ENCODE assay signal across 1 cellular context in genomic region chr6:139485742-139486475, GRCh38.
TF ChIP-seq lines count a peak whose summit lies in the region.

No MANE protein-coding gene starts in this region.

TF ChIP-seq in HepG2, 621 proteins besides CTCF, POLR2A, EP300 and RAD21 (continued from another document):
- no peak for TF ChIP-seq CSRNP1 (CRISPR knock-in tag; IDR thresholded peaks at IDR 0.05)
- no peak for TF ChIP-seq XBP1 (CRISPR knock-in tag; IDR thresholded peaks at IDR 0.05)
- no peak for TF ChIP-seq ZMYM4 (CRISPR knock-in tag; IDR thresholded peaks at IDR 0.05)
- no peak for TF ChIP-seq KDM4B (CRISPR knock-in tag; IDR thresholded peaks at IDR 0.05)
- TF ChIP-seq THAP11 (CRISPR knock-in tag; IDR thresholded peaks at IDR 0.05) = no peak
- TF ChIP-seq ZNF776 (CRISPR knock-in tag; IDR thresholded peaks at IDR 0.05) = no peak
- peak; percentile 87; the same call in 1 of the 2 replicates for TF ChIP-seq AHDC1 (CRISPR knock-in tag; IDR thresholded peaks at IDR 0.05; ENCODE audit: borderline replicate concordance)
- TF ChIP-seq ARID4A (CRISPR knock-in tag; IDR thresholded peaks at IDR 0.05; ENCODE audit: borderline replicate concordance) = no peak
- no peak for TF ChIP-seq ZNF572 (CRISPR knock-in tag; IDR thresholded peaks at IDR 0.05)
- TF ChIP-seq MIXL1 (CRISPR knock-in tag; IDR thresholded peaks at IDR 0.05) = peak; percentile 41; the same call in 1 of the 2 replicates
- no peak for TF ChIP-seq SRSF1 (optimal IDR thresholded peaks at IDR 0.05; ENCODE audit: low read depth, low read length)
- TF ChIP-seq PRMT3 (CRISPR knock-in tag; IDR thresholded peaks at IDR 0.05; ENCODE audit: borderline replicate concordance, low read depth) = no peak
- TF ChIP-seq ZNF136 (CRISPR knock-in tag; IDR thresholded peaks at IDR 0.05; ENCODE audit: low read depth) = no peak
- TF ChIP-seq PREB (CRISPR knock-in tag; IDR thresholded peaks at IDR 0.05) = no peak
- no peak for TF ChIP-seq ADNP (CRISPR knock-in tag; IDR thresholded peaks at IDR 0.05)
- 0 out of 2 replicates have a peak, but pooled peaks have one; percentile 46 for TF ChIP-seq BRF2 (CRISPR knock-in tag; IDR thresholded peaks at IDR 0.05)
- TF ChIP-seq MXD3 (CRISPR knock-in tag; IDR thresholded peaks at IDR 0.05) = no peak
- no peak for TF ChIP-seq SOX13 (IDR thresholded peaks at IDR 0.05)
- TF ChIP-seq SOX13 (CRISPR knock-in tag; conservative IDR thresholded peaks at IDR 0.05 in 1 of 2, IDR thresholded peaks at IDR 0.05 in 1 of 2) = peak in 1 of 2 experiments; percentile 34; a peak in 1 of 4 replicates
- TF ChIP-seq PAXIP1 (CRISPR knock-in tag; conservative IDR thresholded peaks at IDR 0.05) = peak; percentile 35; the same call in 1 of the 2 replicates
- no peak for TF ChIP-seq ZBTB49 (CRISPR knock-in tag; IDR thresholded peaks at IDR 0.05; ENCODE audit: borderline replicate concordance)
- peak; percentile 65 for TF ChIP-seq HDAC1 (CRISPR knock-in tag; IDR thresholded peaks at IDR 0.05)
- 0 out of 2 replicates have a peak, but pooled peaks have one; percentile 36 for TF ChIP-seq ZNF503 (CRISPR knock-in tag; IDR thresholded peaks at IDR 0.05)
- TF ChIP-seq ZFY (CRISPR knock-in tag; IDR thresholded peaks at IDR 0.05) = peak; percentile 21; the same call in 1 of the 2 replicates
- no peak for TF ChIP-seq ZNF44 (CRISPR knock-in tag; IDR thresholded peaks at IDR 0.05)
- no peak for TF ChIP-seq MTA3 (CRISPR knock-in tag; IDR thresholded peaks at IDR 0.05)
- TF ChIP-seq FOXJ3 (CRISPR knock-in tag; IDR thresholded peaks at IDR 0.05; ENCODE audit: borderline replicate concordance) = peak; percentile 50; the same call in 1 of the 2 replicates
- TF ChIP-seq ZNF83 (CRISPR knock-in tag; IDR thresholded peaks at IDR 0.05; ENCODE audit: borderline replicate concordance) = no peak
- no peak for TF ChIP-seq ZKSCAN8 (CRISPR knock-in tag; IDR thresholded peaks at IDR 0.05; ENCODE audit: borderline replicate concordance)
